Comparison of ENCODE assay signal across 22 cellular contexts in the genomic region with DNA sequence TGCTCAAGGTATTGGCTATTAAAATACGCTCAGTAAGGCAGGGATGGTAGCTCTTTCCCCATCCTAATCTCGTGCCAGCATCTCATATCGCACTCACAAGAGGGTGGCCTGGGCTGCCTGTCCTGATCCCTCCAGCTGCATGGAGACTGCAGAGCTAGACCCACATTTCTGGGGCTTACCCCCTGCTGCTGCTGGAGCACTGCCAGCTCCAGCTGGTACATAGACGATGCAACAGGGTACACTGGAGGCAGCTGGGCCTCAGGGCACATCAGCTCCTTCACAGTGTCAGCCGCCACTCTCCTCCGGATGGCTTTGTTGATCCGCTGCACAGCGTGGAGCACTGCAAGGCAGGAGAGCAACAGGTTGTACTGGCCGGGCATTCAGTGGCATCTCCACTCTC. TPM values are rescaled to one million over a fixed set of nuclear protein-coding genes. Genes with fewer than 3 reads are reported as not detected.
DNase-seq lines count a peak whose midpoint lies in the region; ATAC-seq and TF ChIP-seq lines count a peak whose summit lies in the region.
"Had no signal": no experiment of that assay in that cellular context is flagged by ENCODE, and none has a peak within 500 bp of the region (broad histone marks: within the 10 kb centered on the region; RNA-seq: fewer than 3 reads in every experiment).

No MANE protein-coding gene starts in this region.

- DNase-seq in BE2C (peak; percentile 20), NCI-H345 treated with DMSO at 0.1 percent for 48 hours (lab: John Stamatoyannopoulos, UW; ENCODE audit: unreplicated experiment) (peak; percentile 100), SJCRH30 (peak; percentile 47 to 50), HUDEP-2 (lab: John Stamatoyannopoulos, UW; ENCODE audit: unreplicated experiment in 76 of 76) (no peak)
- no peak for DNase-seq in activated T-cell treated with anti-CD3 and anti-CD28 coated beads, Interleukin-2, amount 50 U/mL, for 48 hours
- DNase-seq: AML-193; Calu3; CD4-positive, alpha-beta memory T cell; GOT3; MM.1S; NCI-H1092 treated with DMSO at 0.1 percent for 48 hours; NCI-H146; NCI-H2029 treated with DMSO at 0.1 percent for 48 hours; NCI-H446; NK-92 treated with Interleukin-12 subunit alpha and Interleukin-12 subunit beta, amount 100 ng/mL, for 24 hours; Peyer's patch; SW 1271; T-helper 2 cell had no signal

- ATAC-seq in HG02973 (IDR thresholded peaks at IDR 0.05; ENCODE audit: unreplicated experiment) (no peak), GM18511 (IDR thresholded peaks at IDR 0.05; ENCODE audit: unreplicated experiment) (no peak)
- ATAC-seq: HCT116 had no signal

- peak overlapping the region in 1 of 11 experiments; percentile 16; a peak in 2 of 22 replicates for H3K9ac ChIP-seq in BLaER1 treated with 17β-estradiol and CSF1 and Interleukin-3, amounts not matched to agents 10 nM and 100 nM

- no peaks in the 10 kb centered on the region; the same call in 1 of the 2 replicates for H3K4me1 ChIP-seq in BE2C
- H3K4me1 ChIP-seq in BLaER1 treated with 17β-estradiol and CSF1 and Interleukin-3, amounts not matched to agents 10 nM and 100 nM: peaks cover 61 to 78% (median 68%) of the 10 kb centered on the region in 10 experiments
- H3K4me1 ChIP-seq in SJCRH30: no peaks in the 10 kb centered on the region
- H3K4me1 ChIP-seq: Peyer's patch had no signal

- H3K27ac ChIP-seq in BLaER1 treated with 17β-estradiol and CSF1 and Interleukin-3, amounts not matched to agents 10 nM and 100 nM: peak overlapping the region in 5 of 11 experiments; percentile 4 to 94 (median 93); a peak in 6 of 22 replicates
- no peak overlapping the region for H3K27ac ChIP-seq in SJCRH30
- H3K27ac ChIP-seq: Peyer's patch had no signal

- H4K20me1 ChIP-seq in BLaER1 treated with 17β-estradiol and CSF1 and Interleukin-3, amounts not matched to agents 10 nM and 100 nM: no peaks in the 10 kb centered on the region

- no peaks in the 10 kb centered on the region for H3K9me3 ChIP-seq in BE2C
- peaks cover 0 to 8% (median 0%) of the 10 kb centered on the region in 11 experiments; a peak in 2 of 22 replicates for H3K9me3 ChIP-seq in BLaER1 treated with 17β-estradiol and CSF1 and Interleukin-3, amounts not matched to agents 10 nM and 100 nM (replicated peaks in 1 of 11)
- H3K9me3 ChIP-seq in SJCRH30 (replicated peaks): no peaks in the 10 kb centered on the region
- H3K9me3 ChIP-seq: Peyer's patch had no signal

- no peaks in the 10 kb centered on the region for H3K27me3 ChIP-seq in BE2C
- no peaks in the 10 kb centered on the region for H3K27me3 ChIP-seq in BLaER1 treated with 17β-estradiol and CSF1 and Interleukin-3, amounts not matched to agents 10 nM and 100 nM
- no peaks in the 10 kb centered on the region for H3K27me3 ChIP-seq in SJCRH30
- H3K27me3 ChIP-seq: Peyer's patch had no signal

- H3K4me3 ChIP-seq in BE2C (ENCODE audit: low read depth, low read length) (no peak overlapping the region), SJCRH30 (no peak overlapping the region)
- no peak overlapping the region for H3K4me3 ChIP-seq in BLaER1 treated with 17β-estradiol and CSF1 and Interleukin-3, amounts not matched to agents 10 nM and 100 nM
- H3K4me3 ChIP-seq: Peyer's patch had no signal

- peak overlapping the region in 10 of 11 experiments; percentile 3 to 87 (median 24); a peak in 11 of 22 replicates for H3K4me2 ChIP-seq in BLaER1 treated with 17β-estradiol and CSF1 and Interleukin-3, amounts not matched to agents 10 nM and 100 nM

- H3K36me3 ChIP-seq in BE2C (peaks cover 12% of the 10 kb centered on the region), SJCRH30 (peaks cover 34% of the 10 kb centered on the region)
- H3K36me3 ChIP-seq in BLaER1 treated with 17β-estradiol and CSF1 and Interleukin-3, amounts not matched to agents 10 nM and 100 nM: peaks cover 0 to 64% (median 58%) of the 10 kb centered on the region in 11 experiments; a peak in 18 of 22 replicates
- H3K36me3 ChIP-seq: Peyer's patch had no signal

- no peak for TF ChIP-seq CTCF in BE2C (IDR thresholded peaks at IDR 0.05; ENCODE audit: low read depth, low read length)

RNA-seq across cellular contexts. Expression of gene IQGAP3, which starts 16.0 kb away (rescaled TPM):
- polyA plus RNA-seq in BE2C (2012; ENCODE audit: insufficient read depth, insufficient read length, low read depth): 2.5 TPM
- 16.8 and 21.3 TPM in 2 replicates for total RNA-seq in SJCRH30 (2014; rRNA removed; shearing (Covaris generic))
- total RNA-seq: CD4-positive, alpha-beta memory T cell had no signal
- polyA plus RNA-seq: CD4-positive, alpha-beta memory T cell had no signal

RNA-seq across cellular contexts. Expression of gene TTC24, which starts 23.2 kb away (rescaled TPM):
- polyA plus RNA-seq in BE2C (2012; ENCODE audit: insufficient read depth, insufficient read length, low read depth): not detected
- total RNA-seq in SJCRH30 (2014; rRNA removed; shearing (Covaris generic)): not detected in 2 replicates
- total RNA-seq: Calu3, Peyer's patch had no signal

RNA-seq across cellular contexts. Expression of gene NAXE, which starts 35.2 kb away (rescaled TPM):
- polyA plus RNA-seq in BE2C (2012; ENCODE audit: insufficient read depth, insufficient read length, low read depth): 121 TPM
- 29.7 and 30.1 TPM in 2 replicates for total RNA-seq in SJCRH30 (2014; rRNA removed; shearing (Covaris generic))

RNA-seq across cellular contexts. Expression of gene GPATCH4, which starts 44.9 kb away (rescaled TPM):
- polyA plus RNA-seq in BE2C (2012; ENCODE audit: insufficient read depth, insufficient read length, low read depth): 162 TPM
- total RNA-seq in SJCRH30 (2014; rRNA removed; shearing (Covaris generic)): 22.8 and 25.1 TPM in 2 replicates

RNA-seq across cellular contexts. Expression of gene MEF2D, which starts 55.8 kb away (rescaled TPM):
- polyA plus RNA-seq in BE2C (2012; ENCODE audit: insufficient read depth, insufficient read length, low read depth): 55.3 TPM
- 10.0 and 13.3 TPM in 2 replicates for total RNA-seq in SJCRH30 (2014; rRNA removed; shearing (Covaris generic))

Comparison
In these comparisons a context has a peak if more than half of its experiments do, and no peak if none do; other contexts are left out.
1. DNase-seq: peak in BE2C (single experiment), NCI-H345 treated with DMSO at 0.1 percent for 48 hours (single experiment) and SJCRH30 (2 of 2); none in activated T-cell treated with anti-CD3 and anti-CD28 coated beads, Interleukin-2, amount 50 U/mL, for 48 hours (0 of 2) and HUDEP-2 (0 of 76).